Comparison of ENCODE assay signal across 1 cellular context in the genomic region with DNA sequence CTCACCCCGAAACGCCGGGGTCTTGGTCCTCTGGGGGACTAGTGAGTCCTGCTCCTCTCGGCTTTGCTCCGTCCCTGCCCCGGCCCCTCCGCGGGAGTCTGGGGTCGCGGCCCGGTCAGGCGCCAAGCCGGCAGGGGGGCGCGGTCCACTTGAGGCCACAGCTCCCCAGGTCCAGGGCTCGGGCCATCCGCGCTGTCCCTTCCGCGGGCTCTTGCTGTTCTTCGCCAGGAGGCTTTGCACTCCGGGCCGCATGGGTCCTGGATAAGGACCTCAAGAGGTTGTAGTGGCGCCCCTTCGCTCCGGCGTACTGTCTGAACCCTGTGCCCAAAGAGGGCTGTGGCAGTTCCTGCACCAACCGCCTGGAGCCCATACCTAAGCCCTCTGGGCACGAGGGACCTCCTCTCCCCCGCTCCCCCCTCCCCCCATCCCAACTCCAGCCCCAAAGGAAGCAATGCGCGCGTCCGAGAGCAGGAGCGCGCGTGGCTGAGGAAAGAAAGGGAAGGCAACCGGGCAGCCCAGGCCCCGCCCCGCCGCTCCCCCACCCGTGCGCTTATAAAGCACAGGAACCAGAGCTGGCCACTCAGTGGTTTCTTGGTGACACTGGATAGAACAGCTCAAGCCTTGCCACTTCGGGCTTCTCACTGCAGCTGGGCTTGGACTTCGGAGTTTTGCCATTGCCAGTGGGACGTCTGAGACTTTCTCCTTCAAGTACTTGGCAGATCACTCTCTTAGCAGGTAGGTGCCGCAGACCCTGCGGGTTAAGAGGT.
A peak's percentile ranks its signal among the peaks of the same experiment; 100 is the strongest.
TF ChIP-seq lines count a peak whose summit lies in the region.

A gene with protein sequence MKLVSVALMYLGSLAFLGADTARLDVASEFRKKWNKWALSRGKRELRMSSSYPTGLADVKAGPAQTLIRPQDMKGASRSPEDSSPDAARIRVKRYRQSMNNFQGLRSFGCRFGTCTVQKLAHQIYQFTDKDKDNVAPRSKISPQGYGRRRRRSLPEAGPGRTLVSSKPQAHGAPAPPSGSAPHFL (plus strand): TSS at position 579 of the 767 bp plus-strand sequence. CDS start 628 bp downstream, outside the sequence.

TF ChIP-seq in HepG2, 621 proteins besides CTCF, POLR2A, EP300 and RAD21 (continued from another document):
- TF ChIP-seq SMC3 (IDR thresholded peaks at IDR 0.05; ENCODE audit: low read length), result 0 out of 2 replicates have a peak, but pooled peaks have one; percentile 16
- peak; percentile 34; the same call in 1 of the 2 replicates for TF ChIP-seq ARID4A (CRISPR knock-in tag; IDR thresholded peaks at IDR 0.05; ENCODE audit: borderline replicate concordance)
- TF ChIP-seq PLRG1 (conservative IDR thresholded peaks at IDR 0.05), result no peak
- TF ChIP-seq, protein P1, sequence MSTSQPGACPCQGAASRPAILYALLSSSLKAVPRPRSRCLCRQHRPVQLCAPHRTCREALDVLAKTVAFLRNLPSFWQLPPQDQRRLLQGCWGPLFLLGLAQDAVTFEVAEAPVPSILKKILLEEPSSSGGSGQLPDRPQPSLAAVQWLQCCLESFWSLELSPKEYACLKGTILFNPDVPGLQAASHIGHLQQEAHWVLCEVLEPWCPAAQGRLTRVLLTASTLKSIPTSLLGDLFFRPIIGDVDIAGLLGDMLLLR (CRISPR knock-in tag; IDR thresholded peaks at IDR 0.05), result peak; percentile 64
- TF ChIP-seq ZNF598 (CRISPR knock-in tag; IDR thresholded peaks at IDR 0.05; ENCODE audit: borderline replicate concordance), result no peak
- no peak for TF ChIP-seq IRF1 (CRISPR knock-in tag; IDR thresholded peaks at IDR 0.05; ENCODE audit: low read depth)
- TF ChIP-seq, protein P2, sequence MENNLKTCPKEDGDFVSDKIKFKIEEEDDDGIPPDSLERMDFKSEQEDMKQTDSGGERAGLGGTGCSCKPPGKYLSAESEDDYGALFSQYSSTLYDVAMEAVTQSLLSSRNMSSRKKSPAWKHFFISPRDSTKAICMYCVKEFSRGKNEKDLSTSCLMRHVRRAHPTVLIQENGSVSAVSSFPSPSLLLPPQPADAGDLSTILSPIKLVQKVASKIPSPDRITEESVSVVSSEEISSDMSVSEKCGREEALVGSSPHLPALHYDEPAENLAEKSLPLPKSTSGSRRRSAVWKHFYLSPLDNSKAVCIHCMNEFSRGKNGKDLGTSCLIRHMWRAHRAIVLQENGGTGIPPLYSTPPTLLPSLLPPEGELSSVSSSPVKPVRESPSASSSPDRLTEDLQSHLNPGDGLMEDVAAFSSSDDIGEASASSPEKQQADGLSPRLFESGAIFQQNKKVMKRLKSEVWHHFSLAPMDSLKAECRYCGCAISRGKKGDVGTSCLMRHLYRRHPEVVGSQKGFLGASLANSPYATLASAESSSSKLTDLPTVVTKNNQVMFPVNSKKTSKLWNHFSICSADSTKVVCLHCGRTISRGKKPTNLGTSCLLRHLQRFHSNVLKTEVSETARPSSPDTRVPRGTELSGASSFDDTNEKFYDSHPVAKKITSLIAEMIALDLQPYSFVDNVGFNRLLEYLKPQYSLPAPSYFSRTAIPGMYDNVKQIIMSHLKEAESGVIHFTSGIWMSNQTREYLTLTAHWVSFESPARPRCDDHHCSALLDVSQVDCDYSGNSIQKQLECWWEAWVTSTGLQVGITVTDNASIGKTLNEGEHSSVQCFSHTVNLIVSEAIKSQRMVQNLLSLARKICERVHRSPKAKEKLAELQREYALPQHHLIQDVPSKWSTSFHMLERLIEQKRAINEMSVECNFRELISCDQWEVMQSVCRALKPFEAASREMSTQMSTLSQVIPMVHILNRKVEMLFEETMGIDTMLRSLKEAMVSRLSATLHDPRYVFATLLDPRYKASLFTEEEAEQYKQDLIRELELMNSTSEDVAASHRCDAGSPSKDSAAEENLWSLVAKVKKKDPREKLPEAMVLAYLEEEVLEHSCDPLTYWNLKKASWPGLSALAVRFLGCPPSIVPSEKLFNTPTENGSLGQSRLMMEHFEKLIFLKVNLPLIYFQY (CRISPR knock-in tag; IDR thresholded peaks at IDR 0.05; ENCODE audit: borderline replicate concordance), result peak; percentile 96
- no peak for TF ChIP-seq CEBPB (IDR thresholded peaks at IDR 0.05; ENCODE audit: borderline replicate concordance, low read depth, low read length)
- TF ChIP-seq PTBP1 (IDR thresholded peaks at IDR 0.05; ENCODE audit: low read depth, low read length, poor library complexity, severe bottlenecking), result peak; percentile 49
- no peak for TF ChIP-seq ZNF513 (CRISPR knock-in tag; conservative IDR thresholded peaks at IDR 0.05)
- TF ChIP-seq EED (CRISPR knock-in tag; IDR thresholded peaks at IDR 0.05), result no peak
- peak; percentile 31; the same call in 1 of the 2 replicates for TF ChIP-seq GFI1 (CRISPR knock-in tag; IDR thresholded peaks at IDR 0.05; ENCODE audit: borderline replicate concordance)
- 0 out of 2 replicates have a peak, but pooled peaks have one; percentile 47 for TF ChIP-seq ZNF264 (CRISPR knock-in tag; IDR thresholded peaks at IDR 0.05)
- TF ChIP-seq, protein P3, sequence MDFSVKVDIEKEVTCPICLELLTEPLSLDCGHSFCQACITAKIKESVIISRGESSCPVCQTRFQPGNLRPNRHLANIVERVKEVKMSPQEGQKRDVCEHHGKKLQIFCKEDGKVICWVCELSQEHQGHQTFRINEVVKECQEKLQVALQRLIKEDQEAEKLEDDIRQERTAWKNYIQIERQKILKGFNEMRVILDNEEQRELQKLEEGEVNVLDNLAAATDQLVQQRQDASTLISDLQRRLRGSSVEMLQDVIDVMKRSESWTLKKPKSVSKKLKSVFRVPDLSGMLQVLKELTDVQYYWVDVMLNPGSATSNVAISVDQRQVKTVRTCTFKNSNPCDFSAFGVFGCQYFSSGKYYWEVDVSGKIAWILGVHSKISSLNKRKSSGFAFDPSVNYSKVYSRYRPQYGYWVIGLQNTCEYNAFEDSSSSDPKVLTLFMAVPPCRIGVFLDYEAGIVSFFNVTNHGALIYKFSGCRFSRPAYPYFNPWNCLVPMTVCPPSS (IDR thresholded peaks at IDR 0.05), result no peak
- TF ChIP-seq SNAPC2 (CRISPR knock-in tag; IDR thresholded peaks at IDR 0.05), result no peak
- no peak for TF ChIP-seq SOX6 (IDR thresholded peaks at IDR 0.05)
- TF ChIP-seq SOX6 (CRISPR knock-in tag; IDR thresholded peaks at IDR 0.05), result peak; percentile 55
- peak; percentile 73; the same call in 1 of the 2 replicates for TF ChIP-seq NRL (CRISPR knock-in tag; IDR thresholded peaks at IDR 0.05; ENCODE audit: borderline replicate concordance)
